Comparison of ENCODE assay signal across 22 cellular contexts in genomic region chrX:70038515-70038914, GRCh38. TPM values are rescaled to one million over a fixed set of nuclear protein-coding genes. Genes with fewer than 3 reads are reported as not detected.
DNase-seq lines count a peak whose midpoint lies in the region; ATAC-seq and TF ChIP-seq lines count a peak whose summit lies in the region.
"Had no signal": no experiment of that assay in that cellular context is flagged by ENCODE, and none has a peak within 500 bp of the region (broad histone marks: within the 10 kb centered on the region; RNA-seq: fewer than 3 reads in every experiment).

No MANE protein-coding gene starts in this region.

- no peaks in the 10 kb centered on the region for H3K9me3 ChIP-seq in liver (ENCODE audit: control insufficient read depth in 4 of 4, low read length in 3 of 4)
- no peaks in the 10 kb centered on the region for H3K9me3 ChIP-seq in stomach
- no peaks in the 10 kb centered on the region for H3K9me3 ChIP-seq in upper lobe of left lung
- H3K9me3 ChIP-seq: A549; BE2C; BLaER1 treated with 17β-estradiol and CSF1 and Interleukin-3, amounts not matched to agents 10 nM and 100 nM had no signal

- no peak for ATAC-seq in HG03565 (IDR thresholded peaks at IDR 0.05; ENCODE audit: unreplicated experiment)
- ATAC-seq in upper lobe of left lung (ENCODE audit: low FRiP score in 2 of 2) = no peak
- ATAC-seq: A549 had no signal

- intact Hi-C loops in stomach (cut with DNase I; ENCODE audit: low total_unique reads) = loop anchor here (10.0 kb wide), 2 partner anchors 56 to 504 kb away; no protein-coding TSS in a partner anchor

- TF ChIP-seq POLR2A in stomach (IDR thresholded peaks at IDR 0.05) (no peak), upper lobe of left lung (IDR thresholded peaks at IDR 0.05) (no peak)

- H3K27me3 ChIP-seq in liver (ENCODE audit: control insufficient read depth in 4 of 4, insufficient read depth in 4 of 4, low read length in 3 of 4) (no peaks in the 10 kb centered on the region), stomach (no peaks in the 10 kb centered on the region), upper lobe of left lung (no peaks in the 10 kb centered on the region)
- H3K27me3 ChIP-seq: BE2C had no signal

- TF ChIP-seq RAD21 in liver (IDR thresholded peaks at IDR 0.05) = no peak

- WGBS in liver = 34% methylated on average over 2 of the region's 2 CpGs
- 40 to 76% (median 55%) methylated on average over 2 of the region's 2 CpGs for WGBS in stomach, 5 donors
- 89% methylated on average over 2 of the region's 2 CpGs; no CpG with 5 or more reads in 1 of the 2 donors for WGBS in upper lobe of left lung, 2 donors

- H3K9ac ChIP-seq in liver (ENCODE audit: low read depth in 1 of 2, low read length in 2 of 2) = no peak overlapping the region
- H3K9ac ChIP-seq: BLaER1 treated with 17β-estradiol and CSF1 and Interleukin-3, amounts not matched to agents 10 nM and 100 nM; GM23248 had no signal

- TF ChIP-seq CTCF in 22Rv1 (IDR thresholded peaks at IDR 0.05) (no peak), VCaP (conservative IDR thresholded peaks at IDR 0.05) (no peak), liver (IDR thresholded peaks at IDR 0.05; ENCODE audit: low read depth, low read length, missing input control) (no peak), stomach (IDR thresholded peaks at IDR 0.05) (no peak), upper lobe of left lung (IDR thresholded peaks at IDR 0.05) (no peak)

- DNase-seq in stomach = peak; percentile 39
- no peak for DNase-seq in NCI-H1092 treated with DMSO at 0.1 percent for 48 hours (lab: John Stamatoyannopoulos, UW)
- no peak for DNase-seq in upper lobe of left lung
- DNase-seq: 8988T; ACHN; AML-193; BE2C; Calu3; CD4-positive, alpha-beta memory T cell; COR-L47; DMS153; DND-41; H7; HCEC 1CT had no signal

- H3K4me3 ChIP-seq in liver (ENCODE audit: low read depth in 1 of 3, low read length in 3 of 3) (no peak overlapping the region), stomach (no peak overlapping the region), upper lobe of left lung (no peak overlapping the region)
- H3K4me3 ChIP-seq: A549; BLaER1 treated with 17β-estradiol and CSF1 and Interleukin-3, amounts not matched to agents 10 nM and 100 nM; GM23248 had no signal

- H3K36me3 ChIP-seq in liver (ENCODE audit: control insufficient read depth in 4 of 4, insufficient read depth in 3 of 4, low read depth in 1 of 4, low read length in 3 of 4) = no peaks in the 10 kb centered on the region
- no peaks in the 10 kb centered on the region for H3K36me3 ChIP-seq in stomach
- no peaks in the 10 kb centered on the region for H3K36me3 ChIP-seq in upper lobe of left lung
- H3K36me3 ChIP-seq: BE2C; BLaER1 treated with 17β-estradiol and CSF1 and Interleukin-3, amounts not matched to agents 10 nM and 100 nM had no signal

- H3K27ac ChIP-seq in 22Rv1 (peak overlapping the region; percentile 44), VCaP (peak overlapping the region; percentile 82), liver (ENCODE audit: low read depth in 1 of 2, low read length in 2 of 2) (peak overlapping the region in 1 of 2 donors; percentile 0), stomach (peak overlapping the region in 1 of 5 donors; percentile 5), upper lobe of left lung (no peak overlapping the region)
- H3K27ac ChIP-seq: A549; BLaER1 treated with 17β-estradiol and CSF1 and Interleukin-3, amounts not matched to agents 10 nM and 100 nM; GM23248 had no signal

- TF ChIP-seq EP300 in stomach (IDR thresholded peaks at IDR 0.05) (no peak), upper lobe of left lung (IDR thresholded peaks at IDR 0.05) (no peak)

- H3K4me1 ChIP-seq in liver (ENCODE audit: control insufficient read depth in 4 of 4, insufficient read depth in 4 of 4, low read length in 3 of 4) (peaks cover 0 to 8% (median 5%) of the 10 kb centered on the region in 4 donors), stomach (no peaks in the 10 kb centered on the region), upper lobe of left lung (no peaks in the 10 kb centered on the region)
- H3K4me1 ChIP-seq: A549, BE2C had no signal

TF ChIP-seq in liver, 16 proteins besides CTCF, POLR2A, EP300 and RAD21:
- TF ChIP-seq NR2F2 (IDR thresholded peaks at IDR 0.05) = no peak
- no peak for TF ChIP-seq REST (IDR thresholded peaks at IDR 0.05)
- peak; percentile 57 to 64 for TF ChIP-seq HNF4A (conservative IDR thresholded peaks at IDR 0.05)
- TF ChIP-seq JUND (IDR thresholded peaks at IDR 0.05) = peak in 1 of 2 donors; percentile 15
- TF ChIP-seq HNF4G (IDR thresholded peaks at IDR 0.05) = no peak
- TF ChIP-seq RXRA (IDR thresholded peaks at IDR 0.05) = peak in 1 of 2 donors; percentile 8
- no peak for TF ChIP-seq ATF3 (IDR thresholded peaks at IDR 0.05)
- peak in 1 of 2 donors; percentile 62 for TF ChIP-seq GABPA (IDR thresholded peaks at IDR 0.05 in 1 of 2, conservative IDR thresholded peaks at IDR 0.05 in 1 of 2)
- peak; percentile 71 for TF ChIP-seq FOXA2 (IDR thresholded peaks at IDR 0.05)
- peak; percentile 12 for TF ChIP-seq SP1 (IDR thresholded peaks at IDR 0.05)
- no peak for TF ChIP-seq ZBTB33 (IDR thresholded peaks at IDR 0.05)
- TF ChIP-seq MAX (IDR thresholded peaks at IDR 0.05) = peak; percentile 23
TF ChIP-seq in liver: peak in this region for 7.

RNA-seq across cellular contexts. Expression of gene AWAT2, which starts 11.2 kb away (rescaled TPM):
- total RNA-seq in liver = not detected
- polyA plus RNA-seq in liver = not detected
- total RNA-seq in stomach = not detected
- polyA plus RNA-seq in stomach = not detected
- under 1 TPM in 1 of 6 donors, not detected in 5; 0.67 TPM for total RNA-seq in upper lobe of left lung
- total RNA-seq: Calu3; CD4-positive, alpha-beta memory T cell; GM23248; H1; H7 had no signal
- polyA plus RNA-seq: A549; CD4-positive, alpha-beta memory T cell; GM23248; H1 had no signal

RNA-seq across cellular contexts. Expression of gene OTUD6A, which starts 23.7 kb away (rescaled TPM):
- total RNA-seq in liver (not detected), stomach (not detected), upper lobe of left lung (not detected)
- polyA plus RNA-seq in liver (not detected), stomach (not detected)
- total RNA-seq: Calu3; CD4-positive, alpha-beta memory T cell; GM23248; H7 had no signal
- polyA plus RNA-seq: A549; CD4-positive, alpha-beta memory T cell; GM23248 had no signal

Comparison
In these comparisons a context has a peak if more than half of its experiments do, and no peak if none do; other contexts are left out.
1. H3K27ac ChIP-seq: peak in 22Rv1 (single experiment) and VCaP (single experiment); none in upper lobe of left lung (0 of 4).